Comparison of ENCODE assay signal across 23 cellular contexts in genomic region chr22:49075150-49075549, GRCh38.
DNase-seq lines count a peak whose midpoint lies in the region; ATAC-seq lines count a peak whose summit lies in the region.
"Had no signal": no experiment of that assay in that cellular context is flagged by ENCODE, and none has a peak within 500 bp of the region (broad histone marks: within the 10 kb centered on the region; RNA-seq: fewer than 3 reads in every experiment).

No MANE protein-coding gene starts in this region.

- H3K9me3 Mint-ChIP-seq in activated naive CD8-positive, alpha-beta T cell treated with anti-CD3 and anti-CD28 coated beads, Interleukin-2, amount 10 ng/mL, durations not matched to agents 7 days and 5 days, result no peaks in the 10 kb centered on the region
- H3K9me3 Mint-ChIP-seq in activated naive CD8-positive, alpha-beta T cell treated with anti-CD3 and anti-CD28 coated beads, Interleukin-2, amount 50 U/mL, for 24 hours, result no peaks in the 10 kb centered on the region
- H3K9me3 Mint-ChIP-seq: CD4-positive, alpha-beta memory T cell; CD4-positive, CD25-positive, alpha-beta regulatory T cell; CD8-positive, alpha-beta memory T cell had no signal

- no peaks in the 10 kb centered on the region for H3K4me1 Mint-ChIP-seq in activated naive CD8-positive, alpha-beta T cell treated with anti-CD3 and anti-CD28 coated beads, Interleukin-2, amount 10 ng/mL, durations not matched to agents 7 days and 5 days
- no peaks in the 10 kb centered on the region for H3K4me1 Mint-ChIP-seq in activated naive CD8-positive, alpha-beta T cell treated with anti-CD3 and anti-CD28 coated beads, Interleukin-2, amount 50 U/mL, for 24 hours
- H3K4me1 Mint-ChIP-seq: CD14-positive monocyte; CD4-positive, alpha-beta memory T cell; CD4-positive, CD25-positive, alpha-beta regulatory T cell; CD8-positive, alpha-beta memory T cell had no signal

- H3K4me3 Mint-ChIP-seq in activated naive CD8-positive, alpha-beta T cell treated with anti-CD3 and anti-CD28 coated beads, Interleukin-2, amount 10 ng/mL, durations not matched to agents 7 days and 5 days, result no peak overlapping the region
- no peak overlapping the region for H3K4me3 Mint-ChIP-seq in activated naive CD8-positive, alpha-beta T cell treated with anti-CD3 and anti-CD28 coated beads, Interleukin-2, amount 50 U/mL, for 24 hours
- H3K4me3 Mint-ChIP-seq: CD14-positive monocyte; CD4-positive, alpha-beta memory T cell; CD4-positive, CD25-positive, alpha-beta regulatory T cell; CD8-positive, alpha-beta memory T cell had no signal

- POLR2A ChIA-PET in activated naive CD8-positive, alpha-beta T cell treated with anti-CD3 and anti-CD28 coated beads, Interleukin-2, amount 10 ng/mL, durations not matched to agents 7 days and 5 days (lab: Charles Lee), result no interaction called here

- intact Hi-C loops in posterior vena cava (cut with DNase I), result no loop called here

- H3K36me3 Mint-ChIP-seq in activated naive CD8-positive, alpha-beta T cell treated with anti-CD3 and anti-CD28 coated beads, Interleukin-2, amount 10 ng/mL, durations not matched to agents 7 days and 5 days, result no peaks in the 10 kb centered on the region
- no peaks in the 10 kb centered on the region for H3K36me3 Mint-ChIP-seq in activated naive CD8-positive, alpha-beta T cell treated with anti-CD3 and anti-CD28 coated beads, Interleukin-2, amount 50 U/mL, for 24 hours (ENCODE audit: low read depth)
- H3K36me3 Mint-ChIP-seq: CD14-positive monocyte; CD4-positive, alpha-beta memory T cell; CD4-positive, CD25-positive, alpha-beta regulatory T cell; CD8-positive, alpha-beta memory T cell had no signal

- no peak overlapping the region for H3K27ac Mint-ChIP-seq in activated naive CD8-positive, alpha-beta T cell treated with anti-CD3 and anti-CD28 coated beads, Interleukin-2, amount 10 ng/mL, durations not matched to agents 7 days and 5 days
- no peak overlapping the region for H3K27ac Mint-ChIP-seq in activated naive CD8-positive, alpha-beta T cell treated with anti-CD3 and anti-CD28 coated beads, Interleukin-2, amount 50 U/mL, for 24 hours
- H3K27ac Mint-ChIP-seq: CD14-positive monocyte; CD4-positive, alpha-beta memory T cell; CD4-positive, CD25-positive, alpha-beta regulatory T cell; CD8-positive, alpha-beta memory T cell had no signal

- ATAC-seq in activated naive CD8-positive, alpha-beta T cell treated with anti-CD3 and anti-CD28 coated beads, Interleukin-2, amount 10 ng/mL, durations not matched to agents 7 days and 5 days (ENCODE audit: low read depth), result no peak
- ATAC-seq in activated naive CD8-positive, alpha-beta T cell treated with anti-CD3 and anti-CD28 coated beads, Interleukin-2, amount 50 U/mL, for 24 hours, result no peak
- ATAC-seq in HG02678 (IDR thresholded peaks at IDR 0.05; ENCODE audit: unreplicated experiment), result no peak
- ATAC-seq: GM12878 had no signal

- no peaks in the 10 kb centered on the region for H3K27me3 Mint-ChIP-seq in activated naive CD8-positive, alpha-beta T cell treated with anti-CD3 and anti-CD28 coated beads, Interleukin-2, amount 10 ng/mL, durations not matched to agents 7 days and 5 days
- peaks cover 3% of the 10 kb centered on the region for H3K27me3 Mint-ChIP-seq in activated naive CD8-positive, alpha-beta T cell treated with anti-CD3 and anti-CD28 coated beads, Interleukin-2, amount 50 U/mL, for 24 hours
- H3K27me3 Mint-ChIP-seq: CD4-positive, CD25-positive, alpha-beta regulatory T cell; CD8-positive, alpha-beta memory T cell had no signal

- peak; percentile 4 for DNase-seq in activated naive CD8-positive, alpha-beta T cell treated with anti-CD3 and anti-CD28 coated beads, Interleukin-2, amount 10 ng/mL, durations not matched to agents 7 days and 5 days
- no peak for DNase-seq in activated naive CD8-positive, alpha-beta T cell treated with anti-CD3 and anti-CD28 coated beads, Interleukin-2, amount 50 U/mL, for 24 hours
- DNase-seq in mesenteric fat pad (ENCODE audit: low spot score) (peak; percentile 20), posterior vena cava (ENCODE audit: low spot score) (peak; percentile 51), superior temporal gyrus (ENCODE audit: extremely low spot score) (no peak)
- no peak for DNase-seq in activated naive CD4-positive, alpha-beta T cell treated with Interleukin-2 at 50 U/mL for 16 hours
- DNase-seq: 8988T; ACHN; BE2C; C1 segment of cervical spinal cord; CD4-positive, alpha-beta memory T cell; CD4-positive, CD25-positive, alpha-beta regulatory T cell; DMS 273 treated with DMSO at 0.1 percent for 48 hours; DMS153; DMS53; DMS79; DND-41; EL; GDM1 had no signal

Comparison
In these comparisons a context has a peak if more than half of its experiments do, and no peak if none do; other contexts are left out.
1. DNase-seq: peak in activated naive CD8-positive, alpha-beta T cell treated with anti-CD3 and anti-CD28 coated beads, Interleukin-2, amount 10 ng/mL, durations not matched to agents 7 days and 5 days (single experiment), mesenteric fat pad (single experiment) and posterior vena cava (single experiment); none in activated naive CD8-positive, alpha-beta T cell treated with anti-CD3 and anti-CD28 coated beads, Interleukin-2, amount 50 U/mL, for 24 hours (single experiment), activated naive CD4-positive, alpha-beta T cell treated with Interleukin-2 at 50 U/mL for 16 hours (single experiment) and superior temporal gyrus (single experiment).